In genomic region chr11:93577291-93577690, GRCh38 we compare ENCODE assay signal across 21 cellular contexts. TPM values are rescaled to one million over a fixed set of nuclear protein-coding genes. Genes with fewer than 3 reads are reported as not detected.
A peak's percentile ranks its signal among the peaks of the same experiment; 100 is the strongest.
DNase-seq lines count a peak whose midpoint lies in the region; ATAC-seq, FAIRE-seq and TF ChIP-seq lines count a peak whose summit lies in the region.
"Had no signal": no experiment of that assay in that cellular context is flagged by ENCODE, and none has a peak within 500 bp of the region (broad histone marks: within the 10 kb centered on the region; RNA-seq: fewer than 3 reads in every experiment).

No MANE protein-coding gene starts in this region.

- no peak overlapping the region for H3K27ac Mint-ChIP-seq in natural killer cell
- no peak overlapping the region for H3K27ac Mint-ChIP-seq in naive thymus-derived CD4-positive, alpha-beta T cell
- H3K27ac Mint-ChIP-seq: CD4-positive, CD25-positive, alpha-beta regulatory T cell; IgD-negative memory B cell; T-helper 17 cell had no signal

- in situ Hi-C loops in GM23248 (cut with MboI) (no loop called here), astrocyte of the cerebellum (cut with HindIII; ENCODE audit: low sequenced_read_pairs) (no loop called here)

- H3K36me3 Mint-ChIP-seq in natural killer cell = no peaks in the 10 kb centered on the region
- no peaks in the 10 kb centered on the region for H3K36me3 Mint-ChIP-seq in naive thymus-derived CD4-positive, alpha-beta T cell
- H3K36me3 Mint-ChIP-seq: CD4-positive, CD25-positive, alpha-beta regulatory T cell had no signal

- no peak overlapping the region for H3K4me2 ChIP-seq in GM23248 (ENCODE audit: unreplicated experiment)

- H3K4me1 Mint-ChIP-seq in natural killer cell = no peaks in the 10 kb centered on the region
- H3K4me1 Mint-ChIP-seq in naive thymus-derived CD4-positive, alpha-beta T cell = no peaks in the 10 kb centered on the region
- H3K4me1 Mint-ChIP-seq: CD4-positive, CD25-positive, alpha-beta regulatory T cell; IgD-negative memory B cell; T-helper 17 cell had no signal

- 34 to 38% methylated on average over 1 of the region's 1 CpG for WGBS in GM23248 (ENCODE audit: low coverage in 1 of 2, low lambda C conversion rate in 2 of 2, missing lambda C conversion rate in 2 of 2), 2 experiments

- H3K9me3 Mint-ChIP-seq in natural killer cell = no peaks in the 10 kb centered on the region
- peaks cover 0 to 12% (median 4%) of the 10 kb centered on the region in 11 donors for H3K9me3 Mint-ChIP-seq in naive thymus-derived CD4-positive, alpha-beta T cell

- H3K9me2 ChIP-seq in GM23248 (ENCODE audit: insufficient read depth) = no peaks in the 10 kb centered on the region

- FAIRE-seq in HTR-8/SVneo (lab: Jason Lieb, UNC) = no peak
- FAIRE-seq: GM12878 had no signal

- H3K36me3 ChIP-seq in GM23248 (ENCODE audit: low read depth) (no peaks in the 10 kb centered on the region), thoracic aorta (no peaks in the 10 kb centered on the region)
- H3K36me3 ChIP-seq in naive thymus-derived CD4-positive, alpha-beta T cell (ENCODE audit: control insufficient read depth in 2 of 3, insufficient read depth in 3 of 3, low read length in 3 of 3) = no peaks in the 10 kb centered on the region
- H3K36me3 ChIP-seq: esophagus squamous epithelium had no signal

- peak overlapping the region; percentile 90 for H3K27ac ChIP-seq in GM23248
- peak overlapping the region in 1 of 2 donors; percentile 32 for H3K27ac ChIP-seq in thoracic aorta
- no peak overlapping the region for H3K27ac ChIP-seq in naive thymus-derived CD4-positive, alpha-beta T cell (ENCODE audit: low read depth, low read length)
- H3K27ac ChIP-seq: esophagus squamous epithelium had no signal

- peak; percentile 61 for DNase-seq in GM23248
- DNase-seq in astrocyte of the cerebellum (ENCODE audit: low read depth) = peak; percentile 33
- peak; percentile 22 for DNase-seq in hepatic stellate cell (ENCODE audit: low spot score)
- DNase-seq in thoracic aorta (ENCODE audit: low spot score) = no peak
- no peak for DNase-seq in natural killer cell
- DNase-seq in naive thymus-derived CD4-positive, alpha-beta T cell = no peak
- DNase-seq in HTR-8/SVneo (ENCODE audit: insufficient read length, low spot score) = no peak
- DNase-seq: activated CD4-positive, CD25-positive, alpha-beta regulatory T cell; activated gamma-delta T cell; CD4-positive, CD25-positive, alpha-beta regulatory T cell; esophagus squamous epithelium; H7; NCI-H1048; NCI-H2171 treated with DMSO at 0.1 percent for 48 hours; retina; stimulated activated CD4-positive, alpha-beta T cell treated with anti-CD3 and anti-CD28 coated beads, Interleukin-4, amount 100 ng/mL, for 1 hour; T-helper 17 cell had no signal

- CTCF ChIA-PET in naive thymus-derived CD4-positive, alpha-beta T cell (lab: Charles Lee) = no interaction called here

- no peaks in the 10 kb centered on the region for H3K27me3 ChIP-seq in GM23248 (replicated peaks; ENCODE audit: insufficient read depth)
- no peaks in the 10 kb centered on the region for H3K27me3 ChIP-seq in thoracic aorta (replicated peaks; ENCODE audit: insufficient read depth)
- peaks cover 0 to 3% of the 10 kb centered on the region in 2 donors for H3K27me3 ChIP-seq in naive thymus-derived CD4-positive, alpha-beta T cell (ENCODE audit: control insufficient read depth in 2 of 2, insufficient read depth in 2 of 2, low read length in 2 of 2)

- H3K9me3 ChIP-seq in GM23248 (ENCODE audit: low read depth) (no peaks in the 10 kb centered on the region), thoracic aorta (no peaks in the 10 kb centered on the region)
- H3K9me3 ChIP-seq in naive thymus-derived CD4-positive, alpha-beta T cell (ENCODE audit: control insufficient read depth in 2 of 3, low read length in 3 of 3) = no peaks in the 10 kb centered on the region

- H3K4me3 Mint-ChIP-seq in natural killer cell = no peak overlapping the region
- no peak overlapping the region for H3K4me3 Mint-ChIP-seq in naive thymus-derived CD4-positive, alpha-beta T cell
- H3K4me3 Mint-ChIP-seq: CD4-positive, CD25-positive, alpha-beta regulatory T cell; IgD-negative memory B cell; T-helper 17 cell had no signal

- peaks cover 20% of the 10 kb centered on the region for H3F3A ChIP-seq in GM23248 (ENCODE audit: insufficient read depth)

- no peaks in the 10 kb centered on the region for H4K20me1 ChIP-seq in GM23248 (ENCODE audit: insufficient read depth)

- intact Hi-C loops in natural killer cell (cut with micrococcal nuclease) = no loop called here
- intact Hi-C loops in naive thymus-derived CD4-positive, alpha-beta T cell (cut with micrococcal nuclease) = no loop called here

- H3K79me2 ChIP-seq in GM23248 (ENCODE audit: insufficient read depth) = no peaks in the 10 kb centered on the region

- no peak for TF ChIP-seq CTCF in astrocyte of the cerebellum (IDR thresholded peaks at IDR 0.05; ENCODE audit: low read depth, low read length, missing control alignments)
- TF ChIP-seq CTCF in thoracic aorta (IDR thresholded peaks at IDR 0.05) = no peak
- no peak for TF ChIP-seq CTCF in natural killer cell (IDR thresholded peaks at IDR 0.05)

- H3K4me1 ChIP-seq in GM23248 (ENCODE audit: insufficient read depth) (peaks cover 6% of the 10 kb centered on the region), thoracic aorta (ENCODE audit: control insufficient read depth in 1 of 2, low read depth in 2 of 2) (peaks cover 0 to 6% of the 10 kb centered on the region in 2 donors)
- H3K4me1 ChIP-seq in naive thymus-derived CD4-positive, alpha-beta T cell (ENCODE audit: control insufficient read depth in 2 of 2, insufficient read depth in 2 of 2, low read length in 2 of 2) = no peaks in the 10 kb centered on the region
- H3K4me1 ChIP-seq: esophagus squamous epithelium had no signal

- H3K27me3 Mint-ChIP-seq in natural killer cell (ENCODE audit: low read depth in 2 of 2) = peaks cover 10 to 11% of the 10 kb centered on the region in 2 donors
- H3K27me3 Mint-ChIP-seq in naive thymus-derived CD4-positive, alpha-beta T cell = peaks cover 8 to 18% (median 11%) of the 10 kb centered on the region in 5 donors
- H3K27me3 Mint-ChIP-seq: CD4-positive, CD25-positive, alpha-beta regulatory T cell had no signal

- no peak overlapping the region for H3K9ac ChIP-seq in GM23248

- POLR2A ChIA-PET in naive thymus-derived CD4-positive, alpha-beta T cell (lab: Charles Lee) = no interaction called here

- 0 out of 2 replicates have a peak overlapping the region, but pooled peaks have one; percentile 1 for H3K4me3 ChIP-seq in GM23248
- H3K4me3 ChIP-seq in astrocyte of the cerebellum (ENCODE audit: low read depth, low read length) = no peak overlapping the region
- H3K4me3 ChIP-seq in thoracic aorta = no peak overlapping the region
- no peak overlapping the region for H3K4me3 ChIP-seq in naive thymus-derived CD4-positive, alpha-beta T cell (ENCODE audit: low read length)
- H3K4me3 ChIP-seq: esophagus squamous epithelium, GM12878 had no signal

- ATAC-seq in thoracic aorta (ENCODE audit: insufficient number of reproducible peaks, low FRiP score, low read depth) = peak; percentile 46
- ATAC-seq in natural killer cell = no peak
- no peak for ATAC-seq in naive thymus-derived CD4-positive, alpha-beta T cell
- no peak for ATAC-seq in HG02973 (IDR thresholded peaks at IDR 0.05; ENCODE audit: unreplicated experiment)
- ATAC-seq: GM12878, Right ventricle myocardium inferior, T-helper 17 cell had no signal

- H2AFZ ChIP-seq in GM23248 = no peak overlapping the region

RNA-seq across cellular contexts. Expression of gene SMCO4, which starts 34.1 kb away (rescaled TPM):
- 12.9 and 20.7 TPM in 2 replicates for total RNA-seq in GM23248 (2014; rRNA removed; shearing (Covaris generic))
- 16.8 and 21.1 TPM in 2 replicates for polyA plus RNA-seq in GM23248 (2016; fragmentation: Nextera tagmentation; extraction: Ambion mirVana)
- 10 to 100 TPM in 1 of 2 donors, 1 to 10 TPM in 1; 9.7 to 80.1 TPM for total RNA-seq in thoracic aorta
- 1 to 10 TPM; 2.7 to 4.6 (median 3.6) TPM for total RNA-seq in natural killer cell
- 10 to 100 TPM in 2 of 5 experiments, 1 to 10 TPM in 3; 2.9 to 34.7 (median 5.9) TPM for total RNA-seq in naive thymus-derived CD4-positive, alpha-beta T cell
- 1 to 10 TPM in 1 of 2 donors, under 1 TPM in 1; 0.97 to 3.9 TPM for polyA plus RNA-seq in naive thymus-derived CD4-positive, alpha-beta T cell

Comparison
In these comparisons a context has a peak if more than half of its experiments do, and no peak if none do; other contexts are left out.
1. DNase-seq: peak in GM23248 (single experiment), astrocyte of the cerebellum (single experiment) and hepatic stellate cell (single experiment); none in thoracic aorta (single experiment), natural killer cell (single experiment), naive thymus-derived CD4-positive, alpha-beta T cell (0 of 9) and HTR-8/SVneo (single experiment).